In the genomic region with DNA sequence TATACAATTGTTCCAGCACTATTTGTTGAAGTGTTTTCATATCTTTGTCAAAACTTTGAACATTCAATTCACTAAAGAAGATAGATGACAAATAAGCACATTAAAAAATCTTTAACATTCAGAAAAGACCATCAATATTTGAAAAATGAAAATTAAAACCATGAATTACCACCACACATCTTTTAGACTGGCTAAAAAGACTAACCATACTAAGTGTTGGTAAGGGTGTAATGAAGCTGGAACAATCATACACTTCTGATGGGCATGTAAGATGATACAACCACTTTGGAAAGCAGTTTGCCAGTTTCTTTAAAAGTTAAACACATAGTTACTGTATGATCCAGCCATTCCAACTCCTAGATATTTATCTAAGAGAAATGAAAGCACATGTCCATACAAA, we compare ENCODE assay signal across 24 cellular contexts.
"Had no signal": no experiment of that assay in that cellular context is flagged by ENCODE, and none has a peak within 500 bp of the region (broad histone marks: within the 10 kb centered on the region; RNA-seq: fewer than 3 reads in every experiment).

No MANE protein-coding gene starts in this region.

- H3K4me3 ChIP-seq: esophagus squamous epithelium, gastrocnemius medialis, heart right ventricle, left lung, lower lobe of right lung, mucosa of descending colon had no signal

- H3K27ac ChIP-seq: epithelial cell of prostate, esophagus squamous epithelium, gastrocnemius medialis, heart right ventricle, left lung, lower lobe of right lung had no signal

- H3K36me3 ChIP-seq: esophagus squamous epithelium, gastrocnemius medialis, heart right ventricle, left lung, lower lobe of right lung had no signal

- ATAC-seq: effector memory CD8-positive, alpha-beta T cell; esophagus mucosa; gastrocnemius medialis; heart right ventricle; left cardiac atrium; left lung; left ventricle myocardium superior; lower lobe of right lung; mucosa of descending colon; naive thymus-derived CD8-positive, alpha-beta T cell had no signal

- FAIRE-seq: keratinocyte had no signal

- H3K9me3 ChIP-seq: esophagus squamous epithelium, gastrocnemius medialis, left lung, mucosa of descending colon had no signal

- DNase-seq: cortex of kidney; effector CD8-positive, alpha-beta T cell; effector memory CD8-positive, alpha-beta T cell; endodermal cell; erythroblast; esophagus squamous epithelium; foreskin fibroblast; foreskin melanocyte; gastrocnemius medialis; glutamatergic neuron; head of caudate nucleus; heart right ventricle; hippocampal formation; left cardiac atrium; left lung; left ventricle myocardium superior; lower lobe of right lung; mesenchymal stem cell; mucosa of descending colon; naive B cell; naive thymus-derived CD8-positive, alpha-beta T cell had no signal
